Comparison of ENCODE assay signal across 2 cellular contexts in genomic region chr11:73851046-73851764, GRCh38.
TF ChIP-seq lines count a peak whose summit lies in the region.

No MANE protein-coding gene starts in this region.

TF ChIP-seq in K562, 482 proteins besides CTCF, POLR2A, EP300 and RAD21 (continued from another document and continues in another):
- TF ChIP-seq TEAD4 (IDR thresholded peaks at IDR 0.05; ENCODE audit: low read length) (peak; percentile 41; the same call in 1 of the 2 replicates), TEAD4 (CRISPR knock-in tag; IDR thresholded peaks at IDR 0.05; ENCODE audit: borderline replicate concordance) (no peak), ZNF395 (CRISPR knock-in tag; IDR thresholded peaks at IDR 0.05) (0 out of 2 replicates have a peak, but pooled peaks have one; percentile 19), PKNOX1 (IDR thresholded peaks at IDR 0.05) (peak; percentile 67), RCOR1 (IDR thresholded peaks at IDR 0.05; ENCODE audit: borderline replicate concordance in 1 of 2, low read depth in 2 of 2, low read length in 2 of 2) (peak in 1 of 2 experiments; percentile 37; a peak in 1 of 4 replicates), ZBED1 (IDR thresholded peaks at IDR 0.05) (no peak), ZNF512 (tag; IDR thresholded peaks at IDR 0.05) (no peak), TCF7L2 (IDR thresholded peaks at IDR 0.05; ENCODE audit: low read depth, low read length) (no peak), ZNF79 (CRISPR knock-in tag; IDR thresholded peaks at IDR 0.05; ENCODE audit: low read depth) (0 out of 2 replicates have a peak, but pooled peaks have one; percentile 48), SMARCA5 (IDR thresholded peaks at IDR 0.05) (0 out of 2 replicates have a peak, but pooled peaks have one; percentile 37), KAT7 (CRISPR knock-in tag; IDR thresholded peaks at IDR 0.05; ENCODE audit: borderline replicate concordance) (0 out of 2 replicates have a peak, but pooled peaks have one; percentile 39), MBD2 (IDR thresholded peaks at IDR 0.05; ENCODE audit: borderline replicate concordance, low read depth) (no peak), ZNF639 (CRISPR knock-in tag; conservative IDR thresholded peaks at IDR 0.05 in 1 of 2, IDR thresholded peaks at IDR 0.05 in 1 of 2) (peak in 1 of 2 experiments; percentile 27; a peak in 1 of 4 replicates), TCF3 (CRISPR knock-in tag; IDR thresholded peaks at IDR 0.05) (peak; percentile 55), STAT5A (IDR thresholded peaks at IDR 0.05; ENCODE audit: borderline replicate concordance, low read length) (peak; percentile 56), PTTG1 (tag; IDR thresholded peaks at IDR 0.05; ENCODE audit: low read depth) (0 out of 2 replicates have a peak, but pooled peaks have one; percentile 40), ZNF75A (CRISPR knock-in tag; IDR thresholded peaks at IDR 0.05) (0 out of 2 replicates have a peak, but pooled peaks have one; percentile 12), PML (IDR thresholded peaks at IDR 0.05; ENCODE audit: low read length) (0 out of 2 replicates have a peak, but pooled peaks have one; percentile 19), DPF2 (IDR thresholded peaks at IDR 0.05) (0 out of 2 replicates have a peak, but pooled peaks have one; percentile 41), ZNF695 (CRISPR knock-in tag; IDR thresholded peaks at IDR 0.05) (no peak), FOXA3 (CRISPR knock-in tag; conservative IDR thresholded peaks at IDR 0.05 in 1 of 2, IDR thresholded peaks at IDR 0.05 in 1 of 2) (0 out of 4 replicates have a peak, but pooled peaks of 1 of the 2 experiments have one; percentile 27), CHD4 (IDR thresholded peaks at IDR 0.05; ENCODE audit: insufficient read depth, insufficient replicate concordance, low read depth, low read length, poor library complexity, severe bottlenecking) (peak; percentile 98), SPI1 (IDR thresholded peaks at IDR 0.05; ENCODE audit: borderline replicate concordance, low read depth, low read length) (peak; percentile 72; the same call in 1 of the 2 replicates), SMAD4 (CRISPR knock-in tag; conservative IDR thresholded peaks at IDR 0.05) (0 out of 2 replicates have a peak, but pooled peaks have one; percentile 24), MYBL2 (IDR thresholded peaks at IDR 0.05; ENCODE audit: low read depth) (no peak), MYBL2 (CRISPR knock-in tag; IDR thresholded peaks at IDR 0.05; ENCODE audit: borderline replicate concordance) (no peak), JUND (IDR thresholded peaks at IDR 0.05; ENCODE audit: borderline replicate concordance, low read depth, low read length) (no peak), JUND (tag; IDR thresholded peaks at IDR 0.05; ENCODE audit: borderline replicate concordance, low read depth, low read length) (peak; percentile 28; the same call in 2 of the 3 replicates), ZNF561 (CRISPR knock-in tag; conservative IDR thresholded peaks at IDR 0.05) (no peak), GATA2 (CRISPR knock-in tag; IDR thresholded peaks at IDR 0.05) (0 out of 2 replicates have a peak, but pooled peaks have one; percentile 46), TAL1 (IDR thresholded peaks at IDR 0.05) (0 out of 2 replicates have a peak, but pooled peaks have one; percentile 5), ZNF699 (CRISPR knock-in tag; IDR thresholded peaks at IDR 0.05; ENCODE audit: insufficient replicate concordance) (no peak)

TF ChIP-seq in neural cell, 6 proteins besides CTCF, POLR2A, EP300 and RAD21 (continued from another document):
- TF ChIP-seq REST (IDR thresholded peaks at IDR 0.05; ENCODE audit: borderline replicate concordance) = no peak
- TF ChIP-seq SMC3 (conservative IDR thresholded peaks at IDR 0.05; ENCODE audit: poor library complexity) = no peak
- TF ChIP-seq MXI1 (conservative IDR thresholded peaks at IDR 0.05; ENCODE audit: poor library complexity, severe bottlenecking) = peak; percentile 17
